8 cellular contexts compared by ENCODE assay signal in genomic region chr12:124919646-124920352, GRCh38. TPM values are rescaled to one million over a fixed set of nuclear protein-coding genes. Genes with fewer than 3 reads are reported as not detected.
DNase-seq lines count a peak whose midpoint lies in the region; ATAC-seq and TF ChIP-seq lines count a peak whose summit lies in the region.

No MANE protein-coding gene starts in this region.

- peak overlapping the region; percentile 100 for H3K27ac Mint-ChIP-seq in activated naive CD8-positive, alpha-beta T cell treated with anti-CD3 and anti-CD28 coated beads for 36 hours

- no peak for ATAC-seq in HG03521 (IDR thresholded peaks at IDR 0.05; ENCODE audit: unreplicated experiment)
- no peak for ATAC-seq in GM21825 (IDR thresholded peaks at IDR 0.05; ENCODE audit: unreplicated experiment)

- CTCF ChIA-PET in AG04450 (lab: Charles Lee): interaction anchor here (5.2 to 5.9 kb wide), 2 partner anchors 13 to 21 kb away, joined by 39 to 45 read pairs; no protein-coding TSS in a partner anchor

- DNase-seq in AG04450 (ENCODE audit: low read depth, low spot score) (no peak), kidney tubule cell (ENCODE audit: low spot score) (peak; percentile 55), superior temporal gyrus (ENCODE audit: extremely low spot score) (peak; percentile 59), NCI-H82 treated with DMSO at 0.1 percent for 48 hours (lab: John Stamatoyannopoulos, UW; ENCODE audit: unreplicated experiment) (no peak)
- peak; percentile 53 for DNase-seq in activated naive CD8-positive, alpha-beta T cell treated with anti-CD3 and anti-CD28 coated beads for 36 hours

- no peak for TF ChIP-seq CTCF in AG04450 (IDR thresholded peaks at IDR 0.05; ENCODE audit: low read depth, low read length)

- no peaks in the 10 kb centered on the region for H3K9me3 ChIP-seq in AG04450 (ENCODE audit: control insufficient read depth, insufficient read depth, low read length)
- H3K9me3 ChIP-seq in HUES48 (ENCODE audit: control insufficient read depth, insufficient read depth, low read length): no peaks in the 10 kb centered on the region

- H3K27ac ChIP-seq in AG04450 (ENCODE audit: low read depth, low read length): peak overlapping the region; percentile 22
- H3K27ac ChIP-seq in HUES48 (ENCODE audit: low read depth, low read length): peak overlapping the region; percentile 47

- peaks cover 69% of the 10 kb centered on the region for H3K4me1 Mint-ChIP-seq in activated naive CD8-positive, alpha-beta T cell treated with anti-CD3 and anti-CD28 coated beads for 36 hours

- peaks cover 14% of the 10 kb centered on the region for H3K36me3 Mint-ChIP-seq in activated naive CD8-positive, alpha-beta T cell treated with anti-CD3 and anti-CD28 coated beads for 36 hours

- H3K9me3 Mint-ChIP-seq in activated naive CD8-positive, alpha-beta T cell treated with anti-CD3 and anti-CD28 coated beads for 36 hours: peaks cover 4% of the 10 kb centered on the region

- no peaks in the 10 kb centered on the region for H3K36me3 ChIP-seq in HUES48 (ENCODE audit: control insufficient read depth, insufficient read depth, low read length)

- POLR2A ChIA-PET in AG04450 (lab: Yijun Ruan, JAX): interaction anchor here (4.4 kb wide), 1 partner anchor 20 kb away, joined by 39 read pairs; no protein-coding TSS in a partner anchor

- peaks cover 62% of the 10 kb centered on the region for H3K4me1 ChIP-seq in HUES48 (ENCODE audit: control insufficient read depth, insufficient read depth, low read length)

- H3K4me3 Mint-ChIP-seq in activated naive CD8-positive, alpha-beta T cell treated with anti-CD3 and anti-CD28 coated beads for 36 hours: peak overlapping the region; percentile 70

- H3K9ac ChIP-seq in HUES48 (ENCODE audit: low read depth, low read length): no peak overlapping the region

- H3K27me3 ChIP-seq in AG04450 (ENCODE audit: control insufficient read depth, insufficient read depth, low read length): no peaks in the 10 kb centered on the region
- H3K27me3 ChIP-seq in HUES48 (ENCODE audit: control insufficient read depth, insufficient read depth, low read length): no peaks in the 10 kb centered on the region

- H3K4me3 ChIP-seq in AG04450 (ENCODE audit: low read depth, low read length) (no peak overlapping the region), HUES48 (ENCODE audit: low read depth, low read length) (peak overlapping the region; percentile 51)

- H3K27me3 Mint-ChIP-seq in activated naive CD8-positive, alpha-beta T cell treated with anti-CD3 and anti-CD28 coated beads for 36 hours: peaks cover 8% of the 10 kb centered on the region

RNA-seq across cellular contexts. Expression of gene UBC, which starts 5.3 kb away (rescaled TPM):
- polyA plus RNA-seq in AG04450 (2011; rRNA removed): 1,376 and 1,684 TPM in 2 replicates
- 815 and 985 TPM in 2 replicates for polyA minus RNA-seq in AG04450 (2011; rRNA and poly(A)+ RNA removed)
- 100 to 1,000 TPM; 927 to 944 TPM for total RNA-seq in activated naive CD8-positive, alpha-beta T cell treated with anti-CD3 and anti-CD28 coated beads for 36 hours

RNA-seq across cellular contexts. Expression of gene SCARB1, which starts 56.1 kb away (rescaled TPM):
- polyA plus RNA-seq in AG04450 (2011; rRNA removed): 10.3 and 17.9 TPM in 2 replicates
- polyA minus RNA-seq in AG04450 (2011; rRNA and poly(A)+ RNA removed): 16.4 and 24.0 TPM in 2 replicates
- total RNA-seq in activated naive CD8-positive, alpha-beta T cell treated with anti-CD3 and anti-CD28 coated beads for 36 hours: 10 to 100 TPM; 40.3 to 43.8 TPM

Comparison
In these comparisons a context has a peak if more than half of its experiments do, and no peak if none do; other contexts are left out.
1. DNase-seq: peak in activated naive CD8-positive, alpha-beta T cell treated with anti-CD3 and anti-CD28 coated beads for 36 hours (single experiment), kidney tubule cell (single experiment) and superior temporal gyrus (single experiment); none in AG04450 (single experiment) and NCI-H82 treated with DMSO at 0.1 percent for 48 hours (single experiment).